1 cellular context compared by ENCODE assay signal in genomic region chr1:155940531-155940992, GRCh38.
A peak's percentile ranks its signal among the peaks of the same experiment; 100 is the strongest.
TF ChIP-seq lines count a peak whose summit lies in the region.

No MANE protein-coding gene starts in this region.

TF ChIP-seq in HepG2, 621 proteins besides CTCF, POLR2A, EP300 and RAD21 (continued from another document and continues in another):
- TF ChIP-seq PTBP1 (IDR thresholded peaks at IDR 0.05; ENCODE audit: low read depth, low read length, poor library complexity, severe bottlenecking), result no peak
- no peak for TF ChIP-seq PHB2 (IDR thresholded peaks at IDR 0.05; ENCODE audit: partially characterized antibody)
- TF ChIP-seq SRF (IDR thresholded peaks at IDR 0.05; ENCODE audit: low read depth, low read length), result no peak
- TF ChIP-seq NFIC (IDR thresholded peaks at IDR 0.05; ENCODE audit: low read length), result peak; percentile 85
- no peak for TF ChIP-seq ZSCAN25 (CRISPR knock-in tag; IDR thresholded peaks at IDR 0.05)
- TF ChIP-seq AHDC1 (CRISPR knock-in tag; IDR thresholded peaks at IDR 0.05; ENCODE audit: borderline replicate concordance), result peak; percentile 68; the same call in 1 of the 2 replicates
- no peak for TF ChIP-seq MBNL3 (CRISPR knock-in tag; conservative IDR thresholded peaks at IDR 0.05)
- no peak for TF ChIP-seq MAF1 (CRISPR knock-in tag; IDR thresholded peaks at IDR 0.05; ENCODE audit: borderline replicate concordance)
- TF ChIP-seq ZNF446 (CRISPR knock-in tag; IDR thresholded peaks at IDR 0.05), result no peak
- TF ChIP-seq PHF5A (CRISPR knock-in tag; IDR thresholded peaks at IDR 0.05; ENCODE audit: low read depth, unreplicated experiment), result no peak
- no peak for TF ChIP-seq SNAPC4 (CRISPR knock-in tag; IDR thresholded peaks at IDR 0.05)
- no peak; the same call in 1 of the 2 replicates for TF ChIP-seq ELF4 (CRISPR knock-in tag; IDR thresholded peaks at IDR 0.05; ENCODE audit: borderline replicate concordance)
- TF ChIP-seq MTA3 (CRISPR knock-in tag; IDR thresholded peaks at IDR 0.05), result no peak
- no peak for TF ChIP-seq NFATC3 (CRISPR knock-in tag; IDR thresholded peaks at IDR 0.05)
- peak; percentile 61; the same call in 1 of the 2 replicates for TF ChIP-seq MIXL1 (CRISPR knock-in tag; IDR thresholded peaks at IDR 0.05)
- peak; percentile 83; the same call in 1 of the 2 replicates for TF ChIP-seq TFDP1 (CRISPR knock-in tag; IDR thresholded peaks at IDR 0.05; ENCODE audit: borderline replicate concordance)
- no peak for TF ChIP-seq XBP1 (CRISPR knock-in tag; IDR thresholded peaks at IDR 0.05)
- no peak for TF ChIP-seq ZNF256 (CRISPR knock-in tag; conservative IDR thresholded peaks at IDR 0.05)
- no peak for TF ChIP-seq GATA4 (IDR thresholded peaks at IDR 0.05; ENCODE audit: borderline replicate concordance, low read depth)
- TF ChIP-seq IKZF1 (IDR thresholded peaks at IDR 0.05), result no peak
- no peak for TF ChIP-seq TCF7L2 (IDR thresholded peaks at IDR 0.05; ENCODE audit: low read depth, low read length)
- no peak; the same call in 1 of the 2 replicates for TF ChIP-seq ZNF431 (CRISPR knock-in tag; IDR thresholded peaks at IDR 0.05; ENCODE audit: borderline replicate concordance, low read depth)
- no peak; the same call in 1 of the 2 replicates for TF ChIP-seq ZNF772 (CRISPR knock-in tag; IDR thresholded peaks at IDR 0.05)
- TF ChIP-seq PAWR (CRISPR knock-in tag; IDR thresholded peaks at IDR 0.05; ENCODE audit: borderline replicate concordance), result no peak
- peak; percentile 58; the same call in 1 of the 2 replicates for TF ChIP-seq FOXA3 (CRISPR knock-in tag; IDR thresholded peaks at IDR 0.05)
- no peak for TF ChIP-seq AGO1 (IDR thresholded peaks at IDR 0.05; ENCODE audit: low read depth, low read length, poor library complexity, severe bottlenecking)
- no peak for TF ChIP-seq CERS6 (CRISPR knock-in tag; IDR thresholded peaks at IDR 0.05)
- no peak for TF ChIP-seq ZNF691 (CRISPR knock-in tag; IDR thresholded peaks at IDR 0.05; ENCODE audit: borderline replicate concordance, low read depth)
- TF ChIP-seq MTF2 (CRISPR knock-in tag; IDR thresholded peaks at IDR 0.05; ENCODE audit: borderline replicate concordance), result no peak
- no peak for TF ChIP-seq KLF11 (CRISPR knock-in tag; IDR thresholded peaks at IDR 0.05)
- TF ChIP-seq RNF219 (CRISPR knock-in tag; IDR thresholded peaks at IDR 0.05), result no peak
- TF ChIP-seq MXD3 (CRISPR knock-in tag; IDR thresholded peaks at IDR 0.05), result no peak
- TF ChIP-seq GTF3A (CRISPR knock-in tag; conservative IDR thresholded peaks at IDR 0.05), result no peak
- TF ChIP-seq ZNF703 (CRISPR knock-in tag; IDR thresholded peaks at IDR 0.05; ENCODE audit: borderline replicate concordance), result no peak
- TF ChIP-seq CHD2 (IDR thresholded peaks at IDR 0.05; ENCODE audit: low read depth, low read length), result no peak
- TF ChIP-seq ZNF609 (CRISPR knock-in tag; IDR thresholded peaks at IDR 0.05; ENCODE audit: borderline replicate concordance), result no peak; the same call in 1 of the 2 replicates
- TF ChIP-seq NR2F2 (IDR thresholded peaks at IDR 0.05; ENCODE audit: borderline replicate concordance, low read depth), result no peak
- TF ChIP-seq KLF6 (CRISPR knock-in tag; IDR thresholded peaks at IDR 0.05), result no peak
